26 cellular contexts compared by ENCODE assay signal in genomic region chr12:23354800-23355199, GRCh38.
"Had no signal": no experiment of that assay in that cellular context is flagged by ENCODE, and none has a peak within 500 bp of the region (broad histone marks: within the 10 kb centered on the region; RNA-seq: fewer than 3 reads in every experiment).

No MANE protein-coding gene starts in this region.

- ATAC-seq: esophagus mucosa, gastrocnemius medialis, heart right ventricle, left cardiac atrium, left lung, left ventricle myocardium superior, lower lobe of right lung, mucosa of descending colon had no signal

- H3K9me3 ChIP-seq: esophagus squamous epithelium, gastrocnemius medialis, heart right ventricle, left lung, lower lobe of right lung, mucosa of descending colon had no signal

- H3K9me3 Mint-ChIP-seq: mesothelial cell of epicardium had no signal

- H3K36me3 Mint-ChIP-seq: mesothelial cell of epicardium, naive B cell had no signal

- FAIRE-seq: colon, endothelial cell of umbilical vein, islet of Langerhans, keratinocyte had no signal

- H3K4me3 ChIP-seq: coronary artery, dorsolateral prefrontal cortex, esophagus squamous epithelium, gastrocnemius medialis, heart right ventricle, left lung, lower lobe of right lung, mucosa of descending colon had no signal

- H3K4me3 Mint-ChIP-seq: mesothelial cell of epicardium, naive B cell had no signal

- H3K36me3 ChIP-seq: esophagus squamous epithelium, gastrocnemius medialis, heart right ventricle, left lung, lower lobe of right lung had no signal

- DNase-seq: dermis blood vessel endothelial cell; dorsolateral prefrontal cortex; effector CD4-positive, alpha-beta T cell; effector memory CD4-positive, alpha-beta T cell; esophagus squamous epithelium; foreskin fibroblast; foreskin melanocyte; gastrocnemius medialis; glutamatergic neuron; head of caudate nucleus; heart right ventricle; hippocampal formation; left cardiac atrium; left lung; left ventricle myocardium superior; lower lobe of right lung; mesenchymal stem cell; mucosa of descending colon; naive B cell had no signal

- H3K4me1 ChIP-seq: esophagus squamous epithelium, gastrocnemius medialis, heart right ventricle, left lung, lower lobe of right lung had no signal

- H3K27ac Mint-ChIP-seq: mesothelial cell of epicardium, naive B cell had no signal

- H3K27ac ChIP-seq: coronary artery, dorsolateral prefrontal cortex, esophagus squamous epithelium, gastrocnemius medialis, heart right ventricle, left lung, lower lobe of right lung had no signal

- H3K4me1 Mint-ChIP-seq: mesothelial cell of epicardium, naive B cell had no signal

- H3K27me3 Mint-ChIP-seq: naive B cell had no signal

- H3K27me3 ChIP-seq: esophagus squamous epithelium, gastrocnemius medialis, heart right ventricle, left lung had no signal
